21 cellular contexts compared by ENCODE assay signal in genomic region chr11:17638311-17638710, GRCh38.
"Had no signal": no experiment of that assay in that cellular context is flagged by ENCODE, and none has a peak within 500 bp of the region (broad histone marks: within the 10 kb centered on the region; RNA-seq: fewer than 3 reads in every experiment).

No MANE protein-coding gene starts in this region.

- H3K9me3 ChIP-seq: SK-N-SH had no signal

- ATAC-seq: K562 had no signal

- DNase-seq: Kasumi-1, MM.1S, NCI-H1092 treated with DMSO at 0.1 percent for 48 hours, NCI-H1436, NCI-H187, NCI-H2029, NCI-H2081 treated with DMSO at 0.1 percent for 48 hours, NCI-H2171, NCI-H226, NCI-H446, NCI-H510A, NCI-H524 treated with DMSO at 0.1 percent for 48 hours, NCI-H69, NCI-H774, SHP77, SW 1271 had no signal

- H3K9ac ChIP-seq: KMS-11, SK-N-SH had no signal

- H3K4me3 ChIP-seq: K562 had no signal

- H3K27ac ChIP-seq: HL-60, KMS-11, RWPE1 had no signal
